Comparison of ENCODE assay signal across 8 cellular contexts in genomic region chrX:100819534-100819836, GRCh38. TPM values are rescaled to one million over a fixed set of nuclear protein-coding genes. Genes with fewer than 3 reads are reported as not detected.
DNase-seq lines count a peak whose midpoint lies in the region; ATAC-seq and TF ChIP-seq lines count a peak whose summit lies in the region.

No MANE protein-coding gene starts in this region.

- WGBS in liver = 16% methylated on average over 15 of the region's 15 CpGs

- DNase-seq in activated CD8-positive, alpha-beta memory T cell treated with anti-CD3 and anti-CD28 coated beads for 4 hours (ENCODE audit: low read depth in 2 of 2) = peak; percentile 0 to 13
- no peak for DNase-seq in activated CD8-positive, alpha-beta memory T cell treated with anti-CD3 and anti-CD28 coated beads for 24 hours
- DNase-seq in astrocyte of the spinal cord (ENCODE audit: low read depth, low spot score) (no peak), thoracic aorta (ENCODE audit: low spot score) (no peak), DMS 273 (lab: John Stamatoyannopoulos, UW; ENCODE audit: unreplicated experiment) (no peak), HCEC 1CT (no peak), NCI-H82 treated with DMSO at 0.1 percent for 48 hours (lab: John Stamatoyannopoulos, UW; ENCODE audit: unreplicated experiment) (no peak)

- TF ChIP-seq CTCF in astrocyte of the spinal cord (IDR thresholded peaks at IDR 0.05; ENCODE audit: low read depth, low read length) (no peak), liver (IDR thresholded peaks at IDR 0.05; ENCODE audit: low read depth, low read length, missing input control) (no peak), thoracic aorta (IDR thresholded peaks at IDR 0.05) (no peak)

- H3K4me1 ChIP-seq in liver (ENCODE audit: control insufficient read depth in 4 of 4, insufficient read depth in 4 of 4, low read length in 3 of 4) (peaks cover 0 to 7% (median 2%) of the 10 kb centered on the region in 4 donors), thoracic aorta (ENCODE audit: control insufficient read depth in 1 of 2, low read depth in 2 of 2) (no peaks in the 10 kb centered on the region)

- no peak for TF ChIP-seq RAD21 in liver (IDR thresholded peaks at IDR 0.05)

- H3K27me3 ChIP-seq in liver (ENCODE audit: control insufficient read depth in 4 of 4, insufficient read depth in 4 of 4, low read length in 3 of 4) (no peaks in the 10 kb centered on the region), thoracic aorta (replicated peaks; ENCODE audit: insufficient read depth) (no peaks in the 10 kb centered on the region)

- H3K9ac ChIP-seq in liver (ENCODE audit: low read depth in 1 of 2, low read length in 2 of 2) = no peak overlapping the region

- H3K36me3 ChIP-seq in liver (ENCODE audit: control insufficient read depth in 4 of 4, insufficient read depth in 3 of 4, low read depth in 1 of 4, low read length in 3 of 4) (peaks cover 0 to 15% (median 4%) of the 10 kb centered on the region in 4 donors), thoracic aorta (peaks cover 4% of the 10 kb centered on the region)

- no peak for ATAC-seq in thoracic aorta (ENCODE audit: insufficient number of reproducible peaks, low FRiP score, low read depth)

- H3K9me3 ChIP-seq in liver (ENCODE audit: control insufficient read depth in 4 of 4, low read length in 3 of 4) (peaks cover 0 to 1% (median 0%) of the 10 kb centered on the region in 4 donors), thoracic aorta (no peaks in the 10 kb centered on the region)

- H3K27ac ChIP-seq in liver (ENCODE audit: low read depth in 1 of 2, low read length in 2 of 2) = peak overlapping the region; percentile 17 to 74
- H3K27ac ChIP-seq in thoracic aorta = peak overlapping the region in 1 of 2 donors; percentile 12

- in situ Hi-C loops in astrocyte of the spinal cord (cut with HindIII; ENCODE audit: low sequenced_read_pairs) = no loop called here

- H3K4me3 ChIP-seq in astrocyte of the spinal cord (ENCODE audit: low read depth, low read length) (peak overlapping the region; percentile 61), liver (ENCODE audit: low read depth in 1 of 3, low read length in 3 of 3) (peak overlapping the region; percentile 81 to 99 (median 91)), thoracic aorta (peak overlapping the region; percentile 73)

TF ChIP-seq in liver, 16 proteins besides CTCF, POLR2A, EP300 and RAD21:
- TF ChIP-seq MAX (IDR thresholded peaks at IDR 0.05) = no peak
- TF ChIP-seq EGR1 (IDR thresholded peaks at IDR 0.05; ENCODE audit: low read depth in 2 of 2) = no peak
- no peak for TF ChIP-seq REST (IDR thresholded peaks at IDR 0.05)

RNA-seq across cellular contexts. Expression of gene CSTF2, which starts 0.7 kb away (rescaled TPM):
- total RNA-seq in liver = 10 to 100 TPM in 1 of 2 donors, 1 to 10 TPM in 1; 6.3 to 11.8 TPM
- 1 to 10 TPM; 3.9 to 4.3 TPM for polyA plus RNA-seq in liver
- total RNA-seq in thoracic aorta = 1 to 10 TPM; 7.2 to 9.2 TPM

RNA-seq across cellular contexts. Expression of gene NOX1, which starts 54.7 kb away (rescaled TPM):
- total RNA-seq in liver (not detected), thoracic aorta (not detected)
- under 1 TPM in 1 of 2 donors, not detected in 1; 0.36 TPM for polyA plus RNA-seq in liver

Comparison
In these comparisons a context has a peak if more than half of its experiments do, and no peak if none do; other contexts are left out.
1. DNase-seq: peak in activated CD8-positive, alpha-beta memory T cell treated with anti-CD3 and anti-CD28 coated beads for 4 hours (2 of 2); none in activated CD8-positive, alpha-beta memory T cell treated with anti-CD3 and anti-CD28 coated beads for 24 hours (single experiment), astrocyte of the spinal cord (single experiment), thoracic aorta (single experiment), DMS 273 (single experiment), HCEC 1CT (single experiment) and NCI-H82 treated with DMSO at 0.1 percent for 48 hours (single experiment).
2. Peak in every context shown above with its lines, with median percentiles within 50 percentile points of each other: H3K4me3 ChIP-seq.